ENCODE assay signal across 1 cellular context in genomic region chr10:132763545-132763944, GRCh38.
TF ChIP-seq lines count a peak whose summit lies in the region.

No MANE protein-coding gene starts in this region.

TF ChIP-seq in IMR-90, 13 proteins besides CTCF, POLR2A, EP300 and RAD21:
- TF ChIP-seq MAZ (IDR thresholded peaks at IDR 0.05; ENCODE audit: borderline replicate concordance, low read depth, low read length) (no peak), NFE2L2 (IDR thresholded peaks at IDR 0.05; ENCODE audit: low read depth, low read length) (no peak)
